In genomic region chr20:8020314-8021079, GRCh38 we compare ENCODE assay signal across 8 cellular contexts. TPM values are rescaled to one million over a fixed set of nuclear protein-coding genes. Genes with fewer than 3 reads are reported as not detected.
DNase-seq lines count a peak whose midpoint lies in the region; ATAC-seq and TF ChIP-seq lines count a peak whose summit lies in the region.

No MANE protein-coding gene starts in this region.

- H3K27ac Mint-ChIP-seq in MCF 10A (ENCODE audit: low read depth, unreplicated experiment), result peak overlapping the region; percentile 68

- intact Hi-C loops in MCF 10A (cut with micrococcal nuclease) (no loop called here), psoas muscle (cut with DNase I) (no loop called here), adrenal gland (cut with DNase I) (loop anchor here in 1 of 2 donors (10.0 kb wide), 1 partner anchor 694 kb away; no protein-coding TSS in a partner anchor)

- BruUV-seq in MCF 10A (replicated peaks; lab: Mats Ljungman, UMichigan), result TSS peak; percentile 19

- no peaks in the 10 kb centered on the region for H3K9me3 Mint-ChIP-seq in MCF 10A (ENCODE audit: unreplicated experiment)

- WGBS in psoas muscle, 3 donors, result 24 to 30% (median 26%) methylated on average over 3 of the region's 3 CpGs
- 56 to 69% (median 63%) methylated on average over 3 of the region's 3 CpGs for WGBS in adrenal gland, 4 donors

- DNase-seq in NK-92 treated with Interleukin-12 subunit alpha and Interleukin-12 subunit beta, amount 100 ng/mL, for 24 hours (lab: John Stamatoyannopoulos, UW), result peak; percentile 5
- DNase-seq in NK-92 (lab: John Stamatoyannopoulos, UW; ENCODE audit: unreplicated experiment), result no peak
- DNase-seq in H4 (ENCODE audit: low spot score), result peak; percentile 31
- peak; percentile 88 for DNase-seq in NAMALWA (ENCODE audit: low spot score)
- no peak for DNase-seq in MCF 10A (ENCODE audit: unreplicated experiment)
- DNase-seq in psoas muscle, result no peak
- DNase-seq in A172 (ENCODE audit: low spot score), result no peak
- DNase-seq in adrenal gland, result no peak

- H3K4me1 ChIP-seq in psoas muscle (peaks cover 13% of the 10 kb centered on the region), adrenal gland (replicated peaks in 1 of 2) (peaks cover 0 to 15% of the 10 kb centered on the region in 2 donors)

- no peaks in the 10 kb centered on the region for H3K36me3 Mint-ChIP-seq in MCF 10A (ENCODE audit: insufficient read depth, unreplicated experiment)

- H3K4me3 ChIP-seq in psoas muscle, result peak overlapping the region; percentile 95
- peak overlapping the region in 1 of 4 donors; percentile 33 for H3K4me3 ChIP-seq in adrenal gland

- TF ChIP-seq POLR2A in adrenal gland (IDR thresholded peaks at IDR 0.05), result no peak

- no peak for TF ChIP-seq CTCF in MCF 10A (IDR thresholded peaks at IDR 0.05; ENCODE audit: unreplicated experiment)
- no peak for TF ChIP-seq CTCF in psoas muscle (IDR thresholded peaks at IDR 0.05)
- no peak for TF ChIP-seq CTCF in adrenal gland (IDR thresholded peaks at IDR 0.05)

- H3K27ac ChIP-seq in psoas muscle (peak overlapping the region; percentile 97), adrenal gland (peak overlapping the region in 2 of 5 donors; percentile 97)

- no peaks in the 10 kb centered on the region for H3K27me3 Mint-ChIP-seq in MCF 10A (ENCODE audit: insufficient read depth, unreplicated experiment)

- H3K4me3 Mint-ChIP-seq in MCF 10A (ENCODE audit: unreplicated experiment), result no peak overlapping the region

- POLR2A ChIA-PET in MCF 10A (lab: Yijun Ruan, JAX), result interaction anchor here (0.6 to 2.8 kb wide), 17 partner anchors 9 to 1898 kb away, joined by 3 to 11 read pairs (median 4); partner anchors contain the start of gene FERMT1

- H3K9me3 ChIP-seq in psoas muscle (no peaks in the 10 kb centered on the region), adrenal gland (replicated peaks in 1 of 3) (no peaks in the 10 kb centered on the region)

- H3K4me1 Mint-ChIP-seq in MCF 10A (ENCODE audit: insufficient read depth, unreplicated experiment), result peaks cover 13% of the 10 kb centered on the region

- H3K36me3 ChIP-seq in psoas muscle (ENCODE audit: insufficient read depth in 1 of 2, low read depth in 1 of 2), result no peaks in the 10 kb centered on the region
- H3K36me3 ChIP-seq in adrenal gland (replicated peaks in 1 of 2), result no peaks in the 10 kb centered on the region

- CTCF ChIA-PET in MCF 10A (lab: Yijun Ruan, JAX), result interaction anchor here (1.4 to 3.5 kb wide), 4 partner anchors 24 to 701 kb away, joined by 3 to 26 read pairs (median 8); no protein-coding TSS in a partner anchor

- ATAC-seq in psoas muscle, result no peak

- no peaks in the 10 kb centered on the region for H3K27me3 ChIP-seq in psoas muscle (ENCODE audit: insufficient read depth in 3 of 3, low read length in 2 of 3)
- no peaks in the 10 kb centered on the region for H3K27me3 ChIP-seq in adrenal gland

RNA-seq across cellular contexts. Expression of gene TMX4, which starts 0.9 kb away (rescaled TPM):
- 21.8 and 27.4 TPM in 2 replicates for total RNA-seq in H4 (2014; rRNA removed; shearing (Covaris generic))
- total RNA-seq in MCF 10A (2022) (47.4 and 60.5 TPM in 2 replicates), psoas muscle (10 to 100 TPM; 42.7 to 66.7 (median 47.3) TPM), adrenal gland (10 to 100 TPM; 30.7 to 89.8 (median 52.6) TPM)
- polyA plus RNA-seq in psoas muscle (10 to 100 TPM in 2 of 3 donors, 1 to 10 TPM in 1; 9.3 to 38.8 (median 16.8) TPM), adrenal gland (10 to 100 TPM; 10.1 to 58.2 (median 22.3) TPM)
- 20.3 and 26.7 TPM in 2 replicates for total RNA-seq in A172 (2014; rRNA removed; shearing (Covaris generic))

Comparison
In these comparisons a context has a peak if more than half of its experiments do, and no peak if none do; other contexts are left out.
1. DNase-seq: peak in NK-92 treated with Interleukin-12 subunit alpha and Interleukin-12 subunit beta, amount 100 ng/mL, for 24 hours (single experiment), H4 (single experiment) and NAMALWA (single experiment); none in NK-92 (single experiment), MCF 10A (single experiment), psoas muscle (0 of 2), A172 (single experiment) and adrenal gland (0 of 7).